In the genomic region with DNA sequence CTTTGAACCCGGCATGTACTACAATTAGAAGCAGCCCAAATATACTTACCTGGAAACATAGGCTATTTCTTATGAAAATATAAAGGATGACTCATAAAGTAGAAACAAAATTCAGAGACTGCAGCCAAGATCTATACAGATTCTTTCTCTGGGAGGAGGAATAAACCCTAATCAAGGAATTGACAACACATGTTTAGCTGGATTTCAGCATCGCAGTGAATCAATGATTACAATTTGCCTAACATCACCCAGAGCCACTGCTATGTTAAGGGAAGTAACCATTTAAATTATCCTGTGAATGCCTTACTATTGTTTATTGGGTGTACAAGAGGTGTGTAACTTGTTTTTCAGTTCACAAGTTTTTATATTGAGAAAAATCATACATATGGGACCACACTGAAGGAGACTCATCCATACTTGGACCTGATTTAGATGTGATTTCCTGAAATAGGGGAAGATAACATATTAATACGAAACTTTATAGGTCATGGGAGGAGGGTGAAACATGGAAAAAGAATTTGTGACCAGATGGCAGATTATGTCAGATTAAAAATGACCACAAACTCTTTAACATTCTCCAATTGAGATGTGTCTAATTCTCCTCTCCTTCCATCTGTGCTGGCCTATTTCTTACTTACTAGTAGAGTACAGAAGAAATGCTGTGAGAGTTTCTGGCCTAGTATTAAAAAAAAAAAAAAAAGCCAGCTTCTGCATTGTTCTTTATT, we compare ENCODE assay signal across 21 cellular contexts.
DNase-seq lines count a peak whose midpoint lies in the region; ATAC-seq and TF ChIP-seq lines count a peak whose summit lies in the region.
"Had no signal": no experiment of that assay in that cellular context is flagged by ENCODE, and none has a peak within 500 bp of the region (broad histone marks: within the 10 kb centered on the region; RNA-seq: fewer than 3 reads in every experiment).

No MANE protein-coding gene starts in this region.

- peak overlapping the region; percentile 31 for H3K4me2 ChIP-seq in smooth muscle cell

- H3K9ac ChIP-seq in smooth muscle cell (ENCODE audit: low read depth) = no peak overlapping the region

- H3F3A ChIP-seq in smooth muscle cell (ENCODE audit: low read depth) = no peaks in the 10 kb centered on the region

- H2AFZ ChIP-seq in smooth muscle cell (ENCODE audit: low read depth) = no peak overlapping the region

- H3K79me2 ChIP-seq in smooth muscle cell (ENCODE audit: low read depth) = no peaks in the 10 kb centered on the region

- no peaks in the 10 kb centered on the region for H3K9me3 ChIP-seq in smooth muscle cell (replicated peaks; ENCODE audit: low read depth)
- H3K9me3 ChIP-seq: prostate gland, stomach had no signal

- no peak for TF ChIP-seq CTCF in smooth muscle cell (IDR thresholded peaks at IDR 0.05; ENCODE audit: borderline replicate concordance, insufficient read depth, poor library complexity, severe bottlenecking)

- H3K27ac ChIP-seq in smooth muscle cell (ENCODE audit: low read depth) = peak overlapping the region; percentile 30
- H3K27ac ChIP-seq: HL-60, prostate gland, stomach had no signal

- WGBS in smooth muscle cell (ENCODE audit: low lambda C conversion rate) = 66% methylated on average over 3 of the region's 3 CpGs

- H3K36me3 ChIP-seq in smooth muscle cell (ENCODE audit: low read depth) = no peaks in the 10 kb centered on the region
- H3K36me3 ChIP-seq: prostate gland, stomach had no signal

- ATAC-seq in GM18907 (IDR thresholded peaks at IDR 0.05; ENCODE audit: unreplicated experiment) = no peak
- ATAC-seq: activated CD8-positive, alpha-beta T cell treated with anti-CD3 and anti-CD28 coated beads, Interleukin-2, amount 10 ng/mL, durations not matched to agents 7 days and 5 days; activated naive CD4-positive, alpha-beta T cell treated with anti-CD3 and anti-CD28 coated beads, Interleukin-2, amount 50 U/mL, for 72 hours; left colon; WTC11 had no signal

- no peaks in the 10 kb centered on the region for H4K20me1 ChIP-seq in smooth muscle cell (ENCODE audit: low read depth)

- no peaks in the 10 kb centered on the region for H3K27me3 ChIP-seq in smooth muscle cell (ENCODE audit: low read depth)
- H3K27me3 ChIP-seq: stomach had no signal

- H3K4me1 ChIP-seq in smooth muscle cell (ENCODE audit: low read depth) = no peaks in the 10 kb centered on the region
- H3K4me1 ChIP-seq: prostate gland, stomach had no signal

- DNase-seq in GM04503 (ENCODE audit: low read depth) (peak; percentile 21), NCI-H524 treated with DMSO at 0.1 percent for 48 hours (lab: John Stamatoyannopoulos, UW) (peak; percentile 49), dedifferentiated amniotic fluid mesenchymal stem cell (ENCODE audit: extremely low spot score) (peak; percentile 33), smooth muscle cell (lab: John Stamatoyannopoulos, UW; ENCODE audit: unreplicated experiment) (no peak), cerebellum (ENCODE audit: low spot score) (no peak)
- no peak for DNase-seq in activated CD4-positive, alpha-beta T cell treated with anti-CD3 and anti-CD28 coated beads, Interleukin-2, amount 50 U/mL, for 4 hours
- DNase-seq: activated CD8-positive, alpha-beta T cell treated with anti-CD3 and anti-CD28 coated beads, Interleukin-2, amount 10 ng/mL, durations not matched to agents 7 days and 5 days; activated T-cell treated with anti-CD3 and anti-CD28 coated beads, Interleukin-2, amount 50 U/mL, for 48 hours; C1 segment of cervical spinal cord; KBM-7; left colon; NCI-H1092; NCI-H510A treated with DMSO at 0.1 percent for 48 hours; Right ventricle myocardium superior; stimulated activated CD4-positive, alpha-beta T cell treated with anti-CD3 and anti-CD28 coated beads, Interleukin-4, amount 100 ng/mL, for 24 hours; stomach had no signal

- H3K4me3 ChIP-seq in smooth muscle cell = no peak overlapping the region
- H3K4me3 ChIP-seq: prostate gland, stomach had no signal

Comparison
In these comparisons a context has a peak if more than half of its experiments do, and no peak if none do; other contexts are left out.
1. DNase-seq: peak in GM04503 (single experiment), NCI-H524 treated with DMSO at 0.1 percent for 48 hours (single experiment) and dedifferentiated amniotic fluid mesenchymal stem cell (single experiment); none in smooth muscle cell (single experiment), activated CD4-positive, alpha-beta T cell treated with anti-CD3 and anti-CD28 coated beads, Interleukin-2, amount 50 U/mL, for 4 hours (0 of 2) and cerebellum (single experiment).